ENCODE assay signal across 1 cellular context in genomic region chr6:42446370-42446769, GRCh38.
TF ChIP-seq lines count a peak whose summit lies in the region.

No MANE protein-coding gene starts in this region.

TF ChIP-seq in GM23338, 12 proteins besides CTCF, POLR2A, EP300 and RAD21 (continued from another document):
- TF ChIP-seq ZNF462 (CRISPR knock-in tag; IDR thresholded peaks at IDR 0.05): no peak
- no peak for TF ChIP-seq REST (IDR thresholded peaks at IDR 0.05; ENCODE audit: unreplicated experiment)
- no peak for TF ChIP-seq EZH2 (IDR thresholded peaks at IDR 0.05; ENCODE audit: low read depth, unreplicated experiment)
- TF ChIP-seq POLR2AphosphoS5 (IDR thresholded peaks at IDR 0.05; ENCODE audit: low read depth): no peak
- no peak for TF ChIP-seq EZH2phosphoT487 (IDR thresholded peaks at IDR 0.05; ENCODE audit: unreplicated experiment)
